ENCODE assay signal across 2 cellular contexts in the genomic region with DNA sequence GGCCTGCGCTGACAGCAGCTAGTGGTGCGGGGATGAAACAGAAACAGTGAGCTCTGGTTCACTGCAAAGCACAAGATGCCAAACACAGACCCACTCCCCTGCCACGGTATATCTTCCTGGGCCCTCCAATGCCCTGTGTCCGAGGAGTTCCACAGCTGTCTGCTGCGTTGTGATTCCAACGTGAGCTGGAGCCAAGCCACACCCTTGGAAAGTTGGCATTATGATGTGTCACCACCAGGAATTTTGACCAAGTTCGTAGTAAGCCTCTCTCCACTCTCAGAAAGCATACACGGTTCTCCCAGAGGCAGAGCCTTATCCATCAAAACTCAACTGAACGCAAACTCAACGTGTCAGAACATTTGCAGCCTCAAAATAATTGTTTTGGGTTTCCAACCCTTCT.
TF ChIP-seq lines count a peak whose summit lies in the region.

No MANE protein-coding gene starts in this region.

TF ChIP-seq in SK-N-SH treated with all-trans-retinoic acid at 6 μM for 48 hours, 23 proteins besides CTCF, POLR2A, EP300 and RAD21 (continued from another document):
- no peak for TF ChIP-seq ZC3H10 (CRISPR knock-in tag; IDR thresholded peaks at IDR 0.05)

TF ChIP-seq in SK-N-SH, 30 proteins besides CTCF, POLR2A, EP300 and RAD21:
- TF ChIP-seq, protein P1, sequence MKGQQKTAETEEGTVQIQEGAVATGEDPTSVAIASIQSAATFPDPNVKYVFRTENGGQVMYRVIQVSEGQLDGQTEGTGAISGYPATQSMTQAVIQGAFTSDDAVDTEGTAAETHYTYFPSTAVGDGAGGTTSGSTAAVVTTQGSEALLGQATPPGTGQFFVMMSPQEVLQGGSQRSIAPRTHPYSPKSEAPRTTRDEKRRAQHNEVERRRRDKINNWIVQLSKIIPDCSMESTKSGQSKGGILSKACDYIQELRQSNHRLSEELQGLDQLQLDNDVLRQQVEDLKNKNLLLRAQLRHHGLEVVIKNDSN (IDR thresholded peaks at IDR 0.05; ENCODE audit: borderline replicate concordance, low read depth): no peak
- TF ChIP-seq EZH2phosphoT487 (IDR thresholded peaks at IDR 0.05; ENCODE audit: borderline replicate concordance, low read depth): no peak
- no peak for TF ChIP-seq RXRA (IDR thresholded peaks at IDR 0.05; ENCODE audit: borderline replicate concordance, low read depth)
- TF ChIP-seq GATA2 (CRISPR knock-in tag; IDR thresholded peaks at IDR 0.05): no peak
- TF ChIP-seq FOXM1 (IDR thresholded peaks at IDR 0.05; ENCODE audit: low read depth): no peak
- TF ChIP-seq, protein P2, sequence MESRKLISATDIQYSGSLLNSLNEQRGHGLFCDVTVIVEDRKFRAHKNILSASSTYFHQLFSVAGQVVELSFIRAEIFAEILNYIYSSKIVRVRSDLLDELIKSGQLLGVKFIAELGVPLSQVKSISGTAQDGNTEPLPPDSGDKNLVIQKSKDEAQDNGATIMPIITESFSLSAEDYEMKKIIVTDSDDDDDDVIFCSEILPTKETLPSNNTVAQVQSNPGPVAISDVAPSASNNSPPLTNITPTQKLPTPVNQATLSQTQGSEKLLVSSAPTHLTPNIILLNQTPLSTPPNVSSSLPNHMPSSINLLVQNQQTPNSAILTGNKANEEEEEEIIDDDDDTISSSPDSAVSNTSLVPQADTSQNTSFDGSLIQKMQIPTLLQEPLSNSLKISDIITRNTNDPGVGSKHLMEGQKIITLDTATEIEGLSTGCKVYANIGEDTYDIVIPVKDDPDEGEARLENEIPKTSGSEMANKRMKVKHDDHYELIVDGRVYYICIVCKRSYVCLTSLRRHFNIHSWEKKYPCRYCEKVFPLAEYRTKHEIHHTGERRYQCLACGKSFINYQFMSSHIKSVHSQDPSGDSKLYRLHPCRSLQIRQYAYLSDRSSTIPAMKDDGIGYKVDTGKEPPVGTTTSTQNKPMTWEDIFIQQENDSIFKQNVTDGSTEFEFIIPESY (IDR thresholded peaks at IDR 0.05; ENCODE audit: borderline replicate concordance, low read depth): no peak
- TF ChIP-seq JUND (IDR thresholded peaks at IDR 0.05): no peak
- no peak for TF ChIP-seq FOXJ3 (CRISPR knock-in tag; IDR thresholded peaks at IDR 0.05)
